In genomic region chr10:116612107-116612506, GRCh38 we compare ENCODE assay signal across 11 cellular contexts. TPM values are rescaled to one million over a fixed set of nuclear protein-coding genes. Genes with fewer than 3 reads are reported as not detected.
"Had no signal": no experiment of that assay in that cellular context is flagged by ENCODE, and none has a peak within 500 bp of the region (broad histone marks: within the 10 kb centered on the region; RNA-seq: fewer than 3 reads in every experiment).

No MANE protein-coding gene starts in this region.

- H3K27ac ChIP-seq: GM23248, HL-60 had no signal

- H3K36me3 Mint-ChIP-seq: IgD-negative memory B cell had no signal

- DNase-seq: GM23248, GOT3, H9, HFFc6, KBM-7 had no signal

- H3K27ac Mint-ChIP-seq: H9, HFFc6, IgD-negative memory B cell had no signal

- ATAC-seq: HCT116, HepG2 had no signal

- H3K4me3 Mint-ChIP-seq: H9, HFFc6, IgD-negative memory B cell had no signal

- H3K9ac ChIP-seq: GM23248 had no signal

- FAIRE-seq: H54, HepG2 had no signal

- H3K4me3 ChIP-seq: GM23248 had no signal

- H2AFZ ChIP-seq: GM23248 had no signal

RNA-seq across cellular contexts. Expression of gene PNLIPRP2, which starts 8.6 kb away (rescaled TPM):
- total RNA-seq: GM23248, HFFc6, HT1080 had no signal
- polyA plus RNA-seq: GM23248, IgD-negative memory B cell had no signal

RNA-seq across cellular contexts. Expression of gene PNLIPRP1, which starts 21.3 kb away (rescaled TPM):
- total RNA-seq: GM23248, H9, HepG2, HFFc6, HT1080 had no signal
- polyA plus RNA-seq: GM23248, HepG2, IgD-negative memory B cell had no signal
